ENCODE assay signal across 8 cellular contexts in the genomic region with DNA sequence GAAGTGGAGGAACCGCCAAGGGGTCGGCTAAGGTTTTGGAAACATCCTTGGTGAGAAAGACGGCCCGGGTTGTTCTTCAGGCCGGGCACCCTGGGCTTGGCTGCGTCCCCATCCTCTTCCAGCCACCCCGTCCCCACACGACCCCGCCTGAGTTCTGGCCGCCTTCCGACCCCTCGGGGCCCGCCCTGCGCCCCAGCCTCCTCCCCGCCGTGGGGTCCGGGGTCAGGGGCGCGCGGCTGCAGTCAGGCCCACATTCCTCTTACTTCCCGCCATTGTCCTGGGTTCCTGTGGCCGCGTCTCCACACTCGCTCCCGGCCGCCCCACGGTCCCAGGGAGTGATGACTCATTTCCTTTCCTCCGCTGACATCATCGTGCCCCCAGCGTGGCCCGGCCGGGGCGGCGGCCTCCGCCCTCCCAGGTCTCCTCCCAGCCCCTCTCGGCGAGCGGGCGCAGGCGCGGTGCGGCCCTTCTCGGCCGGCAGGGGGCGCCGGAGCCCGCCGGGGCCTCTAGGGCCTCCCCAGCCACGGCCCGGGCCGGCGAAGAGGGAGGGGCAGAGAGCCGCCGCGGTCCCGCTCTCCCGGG. TPM values are rescaled to one million over a fixed set of nuclear protein-coding genes. Genes with fewer than 3 reads are reported as not detected.
DNase-seq lines count a peak whose midpoint lies in the region; ATAC-seq and TF ChIP-seq lines count a peak whose summit lies in the region.

No MANE protein-coding gene starts in this region.

- no peaks in the 10 kb centered on the region for H3K36me3 ChIP-seq in BLaER1 treated with 17β-estradiol and CSF1 and Interleukin-3, amounts not matched to agents 10 nM and 100 nM

- peak overlapping the region; percentile 71 to 81 (median 74) for H3K4me3 ChIP-seq in BLaER1 treated with 17β-estradiol and CSF1 and Interleukin-3, amounts not matched to agents 10 nM and 100 nM
- peak overlapping the region; percentile 27 for H3K4me3 ChIP-seq in lower leg skin (ENCODE audit: low read depth, poor library complexity, severe bottlenecking)

- DNase-seq in GM19238 (ENCODE audit: insufficient read length, low spot score) (peak; percentile 95), NCI-H526 treated with DMSO at 0.1 percent for 48 hours (lab: John Stamatoyannopoulos, UW) (peak; percentile 72), dermis blood vessel endothelial cell (peak; percentile 99), lower leg skin (ENCODE audit: low spot score in 2 of 2) (peak; percentile 85 to 99)
- peak; percentile 79 to 81 for DNase-seq in activated CD4-positive, alpha-beta T cell treated with anti-CD3 and anti-CD28 coated beads, Interleukin-2, amount 50 U/mL, for 4 hours
- peak; percentile 85 to 88 for DNase-seq in stimulated activated CD4-positive, alpha-beta T cell treated with anti-CD3 and anti-CD28 coated beads, Interleukin-4, amount 100 ng/mL, for 4 hours

- peak overlapping the region; percentile 89 to 97 (median 94) for H3K27ac ChIP-seq in BLaER1 treated with 17β-estradiol and CSF1 and Interleukin-3, amounts not matched to agents 10 nM and 100 nM

- TF ChIP-seq POLR2A in lower leg skin (IDR thresholded peaks at IDR 0.05) = peak in 1 of 2 donors; percentile 49

- peak; percentile 60 for ATAC-seq in HG03439 (IDR thresholded peaks at IDR 0.05; ENCODE audit: unreplicated experiment)

- WGBS in lower leg skin, 2 donors = 0 to 1% methylated on average over 35 to 50 of the region's 57 CpGs

- TF ChIP-seq CTCF in lower leg skin (IDR thresholded peaks at IDR 0.05) = peak in 1 of 3 donors; percentile 19

- peaks cover 27 to 48% (median 41%) of the 10 kb centered on the region in 10 experiments for H3K4me1 ChIP-seq in BLaER1 treated with 17β-estradiol and CSF1 and Interleukin-3, amounts not matched to agents 10 nM and 100 nM

- intact Hi-C loops in lower leg skin (cut with DNase I; ENCODE audit: low total_unique reads) = loop anchor here (5.0 kb wide), 1 partner anchor 249 kb away; no protein-coding TSS in a partner anchor

- no peaks in the 10 kb centered on the region for H4K20me1 ChIP-seq in BLaER1 treated with 17β-estradiol and CSF1 and Interleukin-3, amounts not matched to agents 10 nM and 100 nM

- no peaks in the 10 kb centered on the region for H3K27me3 ChIP-seq in BLaER1 treated with 17β-estradiol and CSF1 and Interleukin-3, amounts not matched to agents 10 nM and 100 nM

- peak overlapping the region; percentile 88 to 98 (median 92) for H3K9ac ChIP-seq in BLaER1 treated with 17β-estradiol and CSF1 and Interleukin-3, amounts not matched to agents 10 nM and 100 nM

- H3K4me2 ChIP-seq in BLaER1 treated with 17β-estradiol and CSF1 and Interleukin-3, amounts not matched to agents 10 nM and 100 nM = peak overlapping the region; percentile 80 to 93 (median 88)

- peaks cover 0 to 8% (median 0%) of the 10 kb centered on the region in 11 experiments; a peak in 4 of 22 replicates for H3K9me3 ChIP-seq in BLaER1 treated with 17β-estradiol and CSF1 and Interleukin-3, amounts not matched to agents 10 nM and 100 nM (replicated peaks in 1 of 11)

RNA-seq across cellular contexts. Expression of gene WSB1, which starts 59.6 kb away (rescaled TPM):
- total RNA-seq in dermis blood vessel endothelial cell = 783 and 844 TPM in 2 replicates
- total RNA-seq in lower leg skin = 100 to 1,000 TPM in 1 of 4 donors, 10 to 100 TPM in 3; 33.1 to 105 (median 55.6) TPM

Comparison
In these comparisons a context has a peak if more than half of its experiments do, and no peak if none do; other contexts are left out.
1. Peak in every context shown above with its lines: DNase-seq, ATAC-seq, H3K4me3 ChIP-seq and H3K27ac ChIP-seq.